27 cellular contexts compared by ENCODE assay signal in genomic region chr3:176490357-176490756, GRCh38.
DNase-seq lines count a peak whose midpoint lies in the region; ATAC-seq and TF ChIP-seq lines count a peak whose summit lies in the region.
"Had no signal": no experiment of that assay in that cellular context is flagged by ENCODE, and none has a peak within 500 bp of the region (broad histone marks: within the 10 kb centered on the region; RNA-seq: fewer than 3 reads in every experiment).

No MANE protein-coding gene starts in this region.

- no peaks in the 10 kb centered on the region for H3K9me3 ChIP-seq in adrenal gland (replicated peaks in 1 of 3)
- H3K9me3 ChIP-seq: BLaER1 had no signal

- H3K27me3 ChIP-seq in adrenal gland, result no peaks in the 10 kb centered on the region
- H3K27me3 ChIP-seq: BLaER1 had no signal

- no peak overlapping the region for H3K4me3 ChIP-seq in adrenal gland
- H3K4me3 ChIP-seq: BLaER1, lung, SK-N-MC had no signal

- no peaks in the 10 kb centered on the region for H3K4me1 ChIP-seq in adrenal gland (replicated peaks in 1 of 2)
- H3K4me1 ChIP-seq: BLaER1 had no signal

- ATAC-seq in GM18868 (IDR thresholded peaks at IDR 0.05; ENCODE audit: unreplicated experiment) (peak; percentile 85), GM21515 (IDR thresholded peaks at IDR 0.05; ENCODE audit: unreplicated experiment) (peak; percentile 49), HG03342 (IDR thresholded peaks at IDR 0.05; ENCODE audit: unreplicated experiment) (peak; percentile 81), HG03139 (IDR thresholded peaks at IDR 0.05; ENCODE audit: unreplicated experiment) (no peak)
- ATAC-seq: left cardiac atrium; natural killer cell; stimulated activated effector memory CD8-positive, alpha-beta T cell treated with anti-CD3 and anti-CD28 coated beads, Interleukin-12 subunit alpha, Interleukin-12 subunit beta, amount 100 ng/mL, for 72 hours; T-helper 17 cell had no signal

- TF ChIP-seq POLR2A in adrenal gland (IDR thresholded peaks at IDR 0.05), result no peak

- no peak overlapping the region for H3K27ac ChIP-seq in adrenal gland
- H3K27ac ChIP-seq: BLaER1, HL-60, SK-N-MC had no signal

- DNase-seq in adrenal gland (no peak), NOMO-1 treated with dmso at 0.1 percent for 144 hours (lab: John Stamatoyannopoulos, UW; ENCODE audit: unreplicated experiment) (no peak), cerebellar cortex (ENCODE audit: low spot score) (no peak)
- DNase-seq: activated CD4-positive, alpha-beta memory T cell treated with anti-CD3 and anti-CD28 coated beads for 36 hours; activated CD4-positive, CD25-positive, alpha-beta regulatory T cell; activated naive CD4-positive, alpha-beta T cell treated with Interleukin-2 at 50 U/mL for 16 hours; endodermal cell; immature natural killer cell; KBM-7; left cardiac atrium; natural killer cell; NCI-H1092 treated with DMSO at 0.1 percent for 48 hours; NCI-H187; NCI-H2171; NCI-H510A; stimulated activated CD4-positive, alpha-beta T cell treated with anti-CD3 and anti-CD28 coated beads, Interleukin-4, amount 100 ng/mL, for 4 hours; T-helper 17 cell; trophoblast cell had no signal

- intact Hi-C loops in adrenal gland (cut with DNase I), result no loop called here

- WGBS in adrenal gland, 4 donors, result 70 to 87% (median 83%) methylated on average over 2 of the region's 2 CpGs

- TF ChIP-seq CTCF in adrenal gland (IDR thresholded peaks at IDR 0.05), result no peak

- H3K36me3 ChIP-seq in adrenal gland (replicated peaks in 1 of 2), result no peaks in the 10 kb centered on the region
- H3K36me3 ChIP-seq: BLaER1 had no signal
